Comparison of ENCODE assay signal across 8 cellular contexts in the genomic region with DNA sequence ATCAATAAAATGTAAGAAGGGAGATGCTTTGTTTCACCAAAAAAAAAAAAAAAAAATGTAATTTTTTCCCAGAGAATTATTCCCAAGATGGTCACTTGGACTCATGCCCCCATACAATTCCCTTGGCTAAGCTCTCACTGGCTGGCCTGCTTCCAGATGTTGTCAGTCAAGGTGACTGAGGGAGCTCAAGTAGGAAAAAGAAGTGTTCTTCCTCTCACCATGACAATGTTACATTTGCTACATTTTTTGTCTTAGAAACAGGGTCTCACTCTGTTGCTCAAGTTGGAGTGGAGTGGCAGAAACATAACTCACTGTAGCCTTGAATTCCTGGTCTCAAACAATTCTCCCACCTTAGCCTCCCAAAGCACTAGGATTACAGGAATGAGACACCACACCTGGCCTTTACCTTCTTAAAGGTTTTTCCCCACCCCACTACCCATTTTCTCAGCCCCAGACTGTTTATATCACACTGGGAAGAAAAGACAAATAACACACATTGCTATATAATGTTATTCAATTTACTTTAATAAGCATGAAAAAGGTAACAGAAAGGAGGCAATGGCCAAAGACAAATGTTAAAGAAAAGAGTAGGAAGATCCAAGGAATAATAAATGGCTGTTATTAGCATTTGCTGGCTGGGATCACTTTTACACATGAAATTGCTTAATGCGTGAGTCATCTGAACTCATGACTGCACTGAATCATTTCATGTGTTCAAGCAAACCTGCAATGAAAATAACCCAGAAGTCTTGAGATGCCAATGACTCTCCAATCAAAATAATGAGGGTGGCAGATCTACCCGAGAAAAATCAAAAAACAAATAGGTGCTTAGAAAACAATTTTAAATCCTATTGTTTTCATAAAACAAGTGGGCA. TPM values are rescaled to one million over a fixed set of nuclear protein-coding genes. Genes with fewer than 3 reads are reported as not detected.
DNase-seq lines count a peak whose midpoint lies in the region; ATAC-seq, FAIRE-seq and TF ChIP-seq lines count a peak whose summit lies in the region.

No MANE protein-coding gene starts in this region.

- H3K4me1 ChIP-seq in esophagus squamous epithelium = peaks cover 8 to 32% (median 18%) of the 10 kb centered on the region in 3 donors
- peaks cover 6 to 15% (median 7%) of the 10 kb centered on the region in 3 donors for H3K4me1 ChIP-seq in pancreas

- H3K27ac ChIP-seq in esophagus squamous epithelium (peak overlapping the region; percentile 37 to 77 (median 68)), pancreas (peak overlapping the region in 2 of 4 donors; percentile 58 to 67), WERI-Rb-1 (no peak overlapping the region)

- H3K4me3 ChIP-seq in esophagus squamous epithelium (no peak overlapping the region), pancreas (no peak overlapping the region), WERI-Rb-1 (ENCODE audit: low read depth, low read length) (no peak overlapping the region)

- 20% methylated on average over 2 of the region's 2 CpGs for WGBS in esophagus squamous epithelium, 2 donors
- 52% methylated on average over 2 of the region's 2 CpGs for WGBS in pancreas, 2 donors

- TF ChIP-seq CTCF in esophagus squamous epithelium (IDR thresholded peaks at IDR 0.05) (no peak), pancreas (IDR thresholded peaks at IDR 0.05) (no peak), WERI-Rb-1 (IDR thresholded peaks at IDR 0.05; ENCODE audit: low read depth, low read length) (no peak)

- ATAC-seq in pancreas (peak; percentile 85 to 93 (median 90)), GM19035 (IDR thresholded peaks at IDR 0.05; ENCODE audit: unreplicated experiment) (no peak), GM21786 (IDR thresholded peaks at IDR 0.05; ENCODE audit: unreplicated experiment) (no peak)

- no peak for TF ChIP-seq POLR2A in esophagus squamous epithelium (IDR thresholded peaks at IDR 0.05)

- H3K27me3 ChIP-seq in esophagus squamous epithelium = no peaks in the 10 kb centered on the region
- no peaks in the 10 kb centered on the region for H3K27me3 ChIP-seq in pancreas
- H3K27me3 ChIP-seq in WERI-Rb-1 (ENCODE audit: insufficient read depth, low read depth, severe bottlenecking) = no peaks in the 10 kb centered on the region

- no peaks in the 10 kb centered on the region for H3K36me3 ChIP-seq in esophagus squamous epithelium
- H3K36me3 ChIP-seq in pancreas = no peaks in the 10 kb centered on the region
- no peaks in the 10 kb centered on the region for H3K36me3 ChIP-seq in WERI-Rb-1

- intact Hi-C loops in esophagus squamous epithelium (cut with DNase I) (no loop called here), pancreas (cut with DNase I) (no loop called here)

- DNase-seq in COLO829 (ENCODE audit: low spot score) = peak; percentile 91
- peak; percentile 53 for DNase-seq in OCI-M1 (lab: John Stamatoyannopoulos, UW)
- no peak for DNase-seq in esophagus squamous epithelium (lab: John Stamatoyannopoulos, UW)
- peak in 2 of 6 donors; percentile 25 to 34 for DNase-seq in pancreas
- DNase-seq in GOT3 (lab: John Stamatoyannopoulos, UW) = no peak
- no peak for DNase-seq in WERI-Rb-1

- H3K9me3 ChIP-seq in esophagus squamous epithelium (no peaks in the 10 kb centered on the region), pancreas (no peaks in the 10 kb centered on the region), WERI-Rb-1 (ENCODE audit: severe bottlenecking) (no peaks in the 10 kb centered on the region)

- FAIRE-seq in pancreas (lab: Jason Lieb, UNC) = peak; percentile 13

RNA-seq across cellular contexts. Expression of gene ACVR1, which starts 45.2 kb away (rescaled TPM):
- total RNA-seq in esophagus squamous epithelium (10 to 100 TPM in 2 of 4 donors, 1 to 10 TPM in 2; 4.7 to 18.7 (median 10.3) TPM), pancreas (10 to 100 TPM in 5 of 6 donors, 1 to 10 TPM in 1; 9.8 to 25.2 (median 12.9) TPM)
- 1 to 10 TPM; 3.1 to 6.7 TPM for polyA plus RNA-seq in pancreas

Comparison
In these comparisons a context has a peak if more than half of its experiments do, and no peak if none do; other contexts are left out.
1. DNase-seq: peak in COLO829 (single experiment) and OCI-M1 (single experiment); none in esophagus squamous epithelium (single experiment), GOT3 (single experiment) and WERI-Rb-1 (single experiment).
2. ATAC-seq: peak in pancreas (4 of 4); none in GM19035 (single experiment) and GM21786 (single experiment).